Comparison of ENCODE assay signal across 8 cellular contexts in the genomic region with DNA sequence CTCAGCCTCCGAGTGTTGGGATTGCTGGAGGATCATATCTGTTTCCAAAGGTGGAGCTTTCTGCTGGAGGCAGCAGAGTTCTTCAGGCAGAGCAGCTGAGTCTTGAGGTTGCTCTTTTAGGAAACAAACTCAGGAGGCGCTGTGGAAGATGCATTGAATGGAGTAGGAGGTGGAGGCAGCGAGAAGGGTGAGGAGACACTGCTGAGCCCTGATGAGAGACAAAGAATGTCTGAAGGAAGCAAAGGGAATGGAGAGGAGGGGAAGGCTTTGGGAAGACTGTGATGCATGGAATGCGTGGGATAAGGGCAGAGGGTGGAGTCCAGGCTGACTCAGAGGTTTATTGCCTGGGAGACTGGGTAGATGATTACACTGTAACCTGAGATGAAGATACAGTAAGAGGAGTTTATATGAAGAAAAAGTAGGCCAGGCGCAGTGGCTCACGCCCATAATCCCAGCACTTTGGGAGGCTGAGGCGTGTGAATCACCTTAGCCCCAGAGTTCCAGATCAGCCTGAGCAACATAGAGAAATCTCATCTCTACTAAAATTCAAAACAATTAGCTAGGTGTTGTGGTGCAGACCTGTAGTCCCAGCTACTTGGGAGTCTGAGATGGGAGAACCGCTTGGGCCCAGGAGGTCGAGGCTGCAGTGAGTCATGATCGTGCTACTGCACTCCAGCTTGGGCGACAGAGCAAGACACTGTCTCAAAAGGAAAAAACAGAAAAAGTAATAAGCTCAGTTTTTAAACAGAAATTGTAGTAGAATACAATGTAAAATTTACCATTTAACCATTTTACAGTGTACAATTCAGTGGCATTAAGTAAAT. TPM values are rescaled to one million over a fixed set of nuclear protein-coding genes. Genes with fewer than 3 reads are reported as not detected.
A peak's percentile ranks its signal among the peaks of the same experiment; 100 is the strongest.
DNase-seq lines count a peak whose midpoint lies in the region; ATAC-seq and TF ChIP-seq lines count a peak whose summit lies in the region.

No MANE protein-coding gene starts in this region.

- peak; percentile 60 for TF ChIP-seq CTCF in endodermal cell (conservative IDR thresholded peaks at IDR 0.05)

- H3K4me3 ChIP-seq in H7 (ENCODE audit: insufficient read depth, low read depth, low read length) = no peak overlapping the region
- no peak overlapping the region for H3K4me3 ChIP-seq in endodermal cell (ENCODE audit: low read length)

- peak overlapping the region; percentile 47 for H3K9ac ChIP-seq in endodermal cell (ENCODE audit: extremely low read depth, low read length, poor library complexity, severe bottlenecking)

- peak overlapping the region; percentile 93 for H3K27ac Mint-ChIP-seq in endodermal cell
- H3K27ac Mint-ChIP-seq in activated T-cell treated with anti-CD3 and anti-CD28 coated beads, Interleukin-2, amount 50 U/mL, for 24 hours = no peak overlapping the region

- H3K4me1 Mint-ChIP-seq in endodermal cell = peaks cover 14% of the 10 kb centered on the region
- peaks cover 12% of the 10 kb centered on the region for H3K4me1 Mint-ChIP-seq in activated T-cell treated with anti-CD3 and anti-CD28 coated beads, Interleukin-2, amount 50 U/mL, for 24 hours (ENCODE audit: low read depth)

- peaks cover 5% of the 10 kb centered on the region for H3K27me3 Mint-ChIP-seq in endodermal cell (ENCODE audit: insufficient read depth)
- H3K27me3 Mint-ChIP-seq in activated T-cell treated with anti-CD3 and anti-CD28 coated beads, Interleukin-2, amount 50 U/mL, for 24 hours = no peaks in the 10 kb centered on the region

- H3K27me3 ChIP-seq in H7 (ENCODE audit: control insufficient read depth, insufficient read depth, low read length) = no peaks in the 10 kb centered on the region
- no peaks in the 10 kb centered on the region for H3K27me3 ChIP-seq in endodermal cell (ENCODE audit: control insufficient read depth, insufficient read depth, low read length, poor library complexity, severe bottlenecking)

- H3K36me3 ChIP-seq in H7 (replicated peaks; ENCODE audit: control insufficient read depth, insufficient read depth, low read length) (no peaks in the 10 kb centered on the region), endodermal cell (ENCODE audit: control insufficient read depth, insufficient read depth, low read length) (no peaks in the 10 kb centered on the region)

- no peak overlapping the region for H3K4me3 Mint-ChIP-seq in endodermal cell
- no peak overlapping the region for H3K4me3 Mint-ChIP-seq in activated T-cell treated with anti-CD3 and anti-CD28 coated beads, Interleukin-2, amount 50 U/mL, for 24 hours

- H3K4me1 ChIP-seq in endodermal cell (ENCODE audit: control insufficient read depth, insufficient read depth, low read length) = peaks cover 5% of the 10 kb centered on the region

- no peak for ATAC-seq in GM18505 (IDR thresholded peaks at IDR 0.05; ENCODE audit: unreplicated experiment)

- peaks cover 7% of the 10 kb centered on the region for H3K9me3 ChIP-seq in endodermal cell (ENCODE audit: control insufficient read depth, low read length)

- H3K36me3 Mint-ChIP-seq in endodermal cell (ENCODE audit: low read depth) = no peaks in the 10 kb centered on the region
- no peaks in the 10 kb centered on the region for H3K36me3 Mint-ChIP-seq in activated T-cell treated with anti-CD3 and anti-CD28 coated beads, Interleukin-2, amount 50 U/mL, for 24 hours (ENCODE audit: low read depth)

- DNase-seq in H7 = peak; percentile 68
- peak; percentile 48 for DNase-seq in NCI-H748 (lab: John Stamatoyannopoulos, UW; ENCODE audit: unreplicated experiment)
- peak; percentile 90 for DNase-seq in endodermal cell
- peak; percentile 96 for DNase-seq in non-pigmented ciliary epithelial cell (ENCODE audit: low read depth)
- no peak for DNase-seq in stimulated activated CD4-positive, alpha-beta T cell treated with anti-CD3 and anti-CD28 coated beads, Interleukin-2, amount 100 ng/mL, for 24 hours
- no peak for DNase-seq in inferior parietal cortex (ENCODE audit: extremely low spot score)
- DNase-seq in activated T-cell treated with anti-CD3 and anti-CD28 coated beads, Interleukin-2, amount 50 U/mL, for 24 hours = no peak

- H3K27ac ChIP-seq in endodermal cell (ENCODE audit: low read depth, low read length) = peak overlapping the region; percentile 27

- TF ChIP-seq POLR2A in GM18505 (IDR thresholded peaks at IDR 0.05; ENCODE audit: borderline replicate concordance, extremely low read depth, insufficient read depth, insufficient read length) = no peak

- 65 to 69% methylated on average over 7 to 11 of the region's 11 CpGs for WGBS in endodermal cell (ENCODE audit: insufficient coverage in 1 of 2, insufficient read length in 1 of 2), 2 experiments

- peaks cover 7% of the 10 kb centered on the region for H3K9me3 Mint-ChIP-seq in endodermal cell
- H3K9me3 Mint-ChIP-seq in activated T-cell treated with anti-CD3 and anti-CD28 coated beads, Interleukin-2, amount 50 U/mL, for 24 hours = no peaks in the 10 kb centered on the region

RNA-seq across cellular contexts. Expression of a gene that starts 17.8 kb away (rescaled TPM):
- total RNA-seq in H7 (2014; rRNA removed; shearing (Covaris generic)) = 88.0 and 97.6 TPM in 2 replicates
- total RNA-seq in endodermal cell = 100 to 1,000 TPM; 122 to 136 TPM
- polyA plus RNA-seq in endodermal cell (2013, experiment 1 of 2) = 128 TPM
- polyA plus RNA-seq in endodermal cell (2013, experiment 2 of 2) = 112 TPM

RNA-seq across cellular contexts. Expression of a gene that starts 18.0 kb away (rescaled TPM):
- 8.3 and 9.1 TPM in 2 replicates for total RNA-seq in H7 (2014; rRNA removed; shearing (Covaris generic))
- 10 to 100 TPM; 21.5 to 27.5 TPM for total RNA-seq in endodermal cell
- 23.0 TPM for polyA plus RNA-seq in endodermal cell (2013, experiment 1 of 2)
- polyA plus RNA-seq in endodermal cell (2013, experiment 2 of 2) = 20.2 TPM

RNA-seq across cellular contexts. Expression of a gene that starts 29.6 kb away (rescaled TPM):
- 39.9 and 41.3 TPM in 2 replicates for total RNA-seq in H7 (2014; rRNA removed; shearing (Covaris generic))
- total RNA-seq in endodermal cell = 10 to 100 TPM; 44.6 to 50.2 TPM
- 42.3 TPM for polyA plus RNA-seq in endodermal cell (2013, experiment 1 of 2)
- 39.7 TPM for polyA plus RNA-seq in endodermal cell (2013, experiment 2 of 2)

RNA-seq across cellular contexts. Expression of a gene that starts 43.8 kb away (rescaled TPM):
- total RNA-seq in H7 (2014; rRNA removed; shearing (Covaris generic)) = 24.4 and 24.6 TPM in 2 replicates
- 1 to 10 TPM; 6.1 to 8.7 TPM for total RNA-seq in endodermal cell
- 3.0 TPM for polyA plus RNA-seq in endodermal cell (2013, experiment 1 of 2)
- polyA plus RNA-seq in endodermal cell (2013, experiment 2 of 2) = 3.2 TPM

RNA-seq across cellular contexts. Expression of a gene that starts 44.7 kb away (rescaled TPM):
- 47.3 and 59.0 TPM in 2 replicates for total RNA-seq in H7 (2014; rRNA removed; shearing (Covaris generic))
- total RNA-seq in endodermal cell = 10 to 100 TPM; 44.0 to 52.1 TPM
- polyA plus RNA-seq in endodermal cell (2013, experiment 1 of 2) = 27.5 TPM
- 25.5 TPM for polyA plus RNA-seq in endodermal cell (2013, experiment 2 of 2)

Comparison
In these comparisons a context has a peak if more than half of its experiments do, and no peak if none do; other contexts are left out.
1. DNase-seq: peak in H7 (single experiment), NCI-H748 (single experiment), endodermal cell (single experiment) and non-pigmented ciliary epithelial cell (single experiment); none in stimulated activated CD4-positive, alpha-beta T cell treated with anti-CD3 and anti-CD28 coated beads, Interleukin-2, amount 100 ng/mL, for 24 hours (0 of 2), inferior parietal cortex (single experiment) and activated T-cell treated with anti-CD3 and anti-CD28 coated beads, Interleukin-2, amount 50 U/mL, for 24 hours (single experiment).